In genomic region chr7:95922191-95922590, GRCh38 we compare ENCODE assay signal across 18 cellular contexts.
DNase-seq lines count a peak whose midpoint lies in the region; ATAC-seq and TF ChIP-seq lines count a peak whose summit lies in the region.
"Had no signal": no experiment of that assay in that cellular context is flagged by ENCODE, and none has a peak within 500 bp of the region (broad histone marks: within the 10 kb centered on the region; RNA-seq: fewer than 3 reads in every experiment).

No MANE protein-coding gene starts in this region.

- peak overlapping the region; percentile 3; the same call in 1 of the 2 replicates for H3K4me2 ChIP-seq in MM.1S (ENCODE audit: low read depth, low read length)

- H3K4me1 ChIP-seq in MM.1S (ENCODE audit: low read length) = no peaks in the 10 kb centered on the region

- no peaks in the 10 kb centered on the region for H3F3A ChIP-seq in MM.1S (ENCODE audit: insufficient read depth, low read length)

- H3K79me2 ChIP-seq in MM.1S (ENCODE audit: low read length) = no peaks in the 10 kb centered on the region

- H3K4me3 ChIP-seq in MM.1S (ENCODE audit: low read length) = no peak overlapping the region
- no peak overlapping the region for H3K4me3 ChIP-seq in fibroblast of mammary gland (ENCODE audit: control insufficient read depth, low read depth, low read length)
- H3K4me3 ChIP-seq: HAP-1, K562 had no signal

- no peaks in the 10 kb centered on the region for H3K9me3 ChIP-seq in MM.1S (replicated peaks; ENCODE audit: insufficient read depth, low read length)
- H3K9me3 ChIP-seq: HAP-1 had no signal

- TF ChIP-seq CTCF in MM.1S (IDR thresholded peaks at IDR 0.05; ENCODE audit: low read length) (no peak), fibroblast of mammary gland (conservative IDR thresholded peaks at IDR 0.05; ENCODE audit: control insufficient read depth, insufficient read depth, low read depth, low read length) (no peak)

- H3K36me3 ChIP-seq in MM.1S (replicated peaks; ENCODE audit: insufficient read depth, low read length) = no peaks in the 10 kb centered on the region
- H3K36me3 ChIP-seq: HAP-1 had no signal

- H3K9ac ChIP-seq in MM.1S (ENCODE audit: low read length) = no peak overlapping the region

- H3K27ac ChIP-seq in MM.1S (ENCODE audit: low read length) = no peak overlapping the region
- H3K27ac ChIP-seq: C4-2B had no signal

- no peak overlapping the region for H2AFZ ChIP-seq in MM.1S (ENCODE audit: low read length)

- no peaks in the 10 kb centered on the region; the same call in 1 of the 2 replicates for H3K27me3 ChIP-seq in MM.1S (replicated peaks; ENCODE audit: insufficient read depth, low read length)

- DNase-seq in AG08395 (ENCODE audit: low spot score) (peak; percentile 15), GM04504 (ENCODE audit: low read depth) (peak; percentile 10), MM.1S (no peak), fibroblast of mammary gland (ENCODE audit: low read depth) (peak; percentile 28), COLO829 (ENCODE audit: low spot score) (no peak)
- DNase-seq in activated T-cell treated with anti-CD3 and anti-CD28 coated beads, Interleukin-2, amount 50 U/mL, for 48 hours = no peak
- DNase-seq: COR-L47, NCI-H1048, NCI-H146, NCI-H2081 treated with DMSO at 0.1 percent for 48 hours, NCI-H510A, RPMI8226, SIG-M5 had no signal

- ATAC-seq in HG03135 (IDR thresholded peaks at IDR 0.05; ENCODE audit: unreplicated experiment) (no peak), HG03460 (IDR thresholded peaks at IDR 0.05; ENCODE audit: unreplicated experiment) (no peak)
- ATAC-seq: K562 had no signal

- no peaks in the 10 kb centered on the region for H4K20me1 ChIP-seq in MM.1S (ENCODE audit: insufficient read depth, low read length)

- H3K9me2 ChIP-seq in MM.1S (replicated peaks; ENCODE audit: insufficient read depth, low read length) = no peaks in the 10 kb centered on the region

Comparison
In these comparisons a context has a peak if more than half of its experiments do, and no peak if none do; other contexts are left out.
1. DNase-seq: peak in AG08395 (single experiment), GM04504 (single experiment) and fibroblast of mammary gland (single experiment); none in MM.1S (single experiment), COLO829 (single experiment) and activated T-cell treated with anti-CD3 and anti-CD28 coated beads, Interleukin-2, amount 50 U/mL, for 48 hours (0 of 2).